11 cellular contexts compared by ENCODE assay signal in the genomic region with DNA sequence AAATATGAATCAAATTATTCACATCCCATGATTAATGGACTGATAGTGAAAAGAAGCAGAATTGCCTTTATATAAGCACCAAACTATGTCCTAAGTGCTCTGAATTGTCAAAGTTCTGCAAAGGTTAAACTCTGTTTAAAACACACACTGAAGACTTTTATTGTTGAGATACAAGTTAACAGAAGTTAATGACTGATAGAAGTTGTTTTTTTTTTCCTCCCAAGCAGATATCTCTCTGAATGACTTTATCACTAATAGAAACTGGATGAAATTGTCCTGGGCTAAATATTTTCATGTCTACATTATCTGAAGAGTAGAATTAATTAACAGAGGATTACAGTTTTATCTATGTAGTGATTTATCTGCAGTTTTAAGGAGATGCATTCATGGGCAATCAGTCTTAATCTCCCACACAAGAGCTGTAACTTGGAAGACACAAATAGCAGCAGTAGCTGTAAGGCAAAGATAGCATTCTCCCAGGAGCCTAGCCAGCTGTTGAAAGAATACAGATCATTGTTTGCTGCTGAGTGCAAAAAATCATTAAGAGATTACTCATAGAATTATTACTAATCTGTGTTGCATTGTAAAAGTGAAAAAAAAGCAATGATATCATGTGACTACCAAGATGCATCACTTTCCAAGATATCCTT. TPM values are rescaled to one million over a fixed set of nuclear protein-coding genes. Genes with fewer than 3 reads are reported as not detected.
DNase-seq lines count a peak whose midpoint lies in the region; ATAC-seq and TF ChIP-seq lines count a peak whose summit lies in the region.
"Had no signal": no experiment of that assay in that cellular context is flagged by ENCODE, and none has a peak within 500 bp of the region (broad histone marks: within the 10 kb centered on the region; RNA-seq: fewer than 3 reads in every experiment).

No MANE protein-coding gene starts in this region.

- H3K4me1 Mint-ChIP-seq in neural progenitor cell, result peaks cover 36% of the 10 kb centered on the region

- no peaks in the 10 kb centered on the region for H3K36me3 ChIP-seq in PC-3 (ENCODE audit: low read depth, low read length)
- no peaks in the 10 kb centered on the region for H3K36me3 ChIP-seq in neural progenitor cell

- POLR2A ChIA-PET in PC-3 (lab: Charles Lee; ENCODE audit: unreplicated experiment), result no interaction called here

- H3K27me3 Mint-ChIP-seq in neural progenitor cell (ENCODE audit: insufficient read depth, low read depth), result no peaks in the 10 kb centered on the region
- H3K27me3 Mint-ChIP-seq: effector memory CD8-positive, alpha-beta T cell had no signal

- intact Hi-C loops in PC-3 (cut with micrococcal nuclease), result loop anchor here (5.0 kb wide), 1 partner anchor 57 kb away; no protein-coding TSS in a partner anchor

- no peaks in the 10 kb centered on the region for H3K36me3 Mint-ChIP-seq in neural progenitor cell

- H3K4me3 Mint-ChIP-seq in neural progenitor cell, result no peak overlapping the region
- H3K4me3 Mint-ChIP-seq: effector memory CD8-positive, alpha-beta T cell had no signal

- H4K20me1 ChIP-seq in PC-3 (ENCODE audit: low read length) (no peaks in the 10 kb centered on the region), neural progenitor cell (ENCODE audit: low read depth) (no peaks in the 10 kb centered on the region)

- peak; percentile 89 for ATAC-seq in PC-3
- ATAC-seq: effector memory CD8-positive, alpha-beta T cell had no signal

- no peak overlapping the region for H3K4me3 ChIP-seq in PC-3 (ENCODE audit: low read length)
- no peak overlapping the region for H3K4me3 ChIP-seq in fibroblast of mammary gland (ENCODE audit: control insufficient read depth, low read depth, low read length)
- H3K4me3 ChIP-seq in neural progenitor cell, result no peak overlapping the region

- peaks cover 24% of the 10 kb centered on the region for H3K4me1 ChIP-seq in PC-3 (ENCODE audit: insufficient read depth, low read length)
- H3K4me1 ChIP-seq in neural progenitor cell, result peaks cover 50% of the 10 kb centered on the region

- peak overlapping the region; percentile 37 for H3K27ac ChIP-seq in PC-3 (ENCODE audit: low read length)
- H3K27ac ChIP-seq in neural progenitor cell, result peak overlapping the region; percentile 75

- H3K9me3 ChIP-seq in PC-3 (ENCODE audit: low read length) (no peaks in the 10 kb centered on the region), neural progenitor cell (ENCODE audit: low read depth) (no peaks in the 10 kb centered on the region)

- H3K27ac Mint-ChIP-seq in neural progenitor cell, result no peak overlapping the region
- H3K27ac Mint-ChIP-seq: effector memory CD8-positive, alpha-beta T cell had no signal

- DNase-seq in COLO829 (ENCODE audit: low spot score) (peak; percentile 79), PC-3 (peak; percentile 77), fibroblast of mammary gland (ENCODE audit: low read depth) (peak; percentile 84), neural progenitor cell (ENCODE audit: low spot score) (peak; percentile 61), NCI-H2171 treated with DMSO at 0.1 percent for 48 hours (lab: John Stamatoyannopoulos, UW) (no peak), NAMALWA (ENCODE audit: low spot score) (no peak), NOMO-1 treated with dmso at 0.1 percent for 144 hours (lab: John Stamatoyannopoulos, UW; ENCODE audit: unreplicated experiment) (no peak)
- DNase-seq in stimulated activated CD4-positive, alpha-beta T cell treated with anti-CD3 and anti-CD28 coated beads, Interleukin-2, amount 100 ng/mL, for 24 hours, result no peak
- DNase-seq: activated effector memory CD4-positive, alpha-beta T cell treated with anti-CD3 and anti-CD28 coated beads, Interleukin-2, amount 50 U/mL, for 16 hours; effector memory CD8-positive, alpha-beta T cell; NCI-H510A treated with DMSO at 0.1 percent for 48 hours had no signal

- H3F3A ChIP-seq in PC-3 (ENCODE audit: low read length, unreplicated experiment), result no peaks in the 10 kb centered on the region
- H3F3A ChIP-seq in neural progenitor cell (ENCODE audit: low read depth), result peaks cover 28% of the 10 kb centered on the region

- H3K9me3 Mint-ChIP-seq in neural progenitor cell, result no peaks in the 10 kb centered on the region

- CTCF ChIA-PET in PC-3 (lab: Charles Lee), result no interaction called here

- no peak overlapping the region for H2AFZ ChIP-seq in PC-3 (ENCODE audit: low read length)
- H2AFZ ChIP-seq in neural progenitor cell (replicated peaks), result no peak overlapping the region

- H3K4me2 ChIP-seq in PC-3 (ENCODE audit: low read length), result peak overlapping the region; percentile 6
- peak overlapping the region; percentile 46 for H3K4me2 ChIP-seq in neural progenitor cell

- no peak overlapping the region for H3K9ac ChIP-seq in PC-3 (ENCODE audit: low read length)
- H3K9ac ChIP-seq in neural progenitor cell, result no peak overlapping the region

- H3K27me3 ChIP-seq in PC-3 (ENCODE audit: low read length) (no peaks in the 10 kb centered on the region), neural progenitor cell (no peaks in the 10 kb centered on the region)

- H3K9me2 ChIP-seq in PC-3 (replicated peaks; ENCODE audit: low read length), result no peaks in the 10 kb centered on the region

- H3K79me2 ChIP-seq in PC-3 (ENCODE audit: low read length) (no peaks in the 10 kb centered on the region), neural progenitor cell (ENCODE audit: low read depth) (no peaks in the 10 kb centered on the region)

- BruUV-seq in PC-3 (replicated peaks; lab: Mats Ljungman, UMichigan), result no TSS peak

- TF ChIP-seq CTCF in PC-3 (conservative IDR thresholded peaks at IDR 0.05; ENCODE audit: low read depth, low read length), result no peak
- no peak for TF ChIP-seq CTCF in fibroblast of mammary gland (conservative IDR thresholded peaks at IDR 0.05; ENCODE audit: control insufficient read depth, insufficient read depth, low read depth, low read length)
- no peak for TF ChIP-seq CTCF in neural progenitor cell (IDR thresholded peaks at IDR 0.05)

RNA-seq across cellular contexts. Expression of gene BMP5, which starts 49.9 kb away (rescaled TPM):
- total RNA-seq in PC-3 (2014; rRNA removed), result not detected in 2 replicates
- 1.2 and 1.5 TPM in 2 replicates for total RNA-seq in neural progenitor cell (ENCODE audit: low replicate concordance)

Comparison
In these comparisons a context has a peak if more than half of its experiments do, and no peak if none do; other contexts are left out.
1. DNase-seq: peak in COLO829 (single experiment), PC-3 (single experiment), fibroblast of mammary gland (single experiment) and neural progenitor cell (single experiment); none in stimulated activated CD4-positive, alpha-beta T cell treated with anti-CD3 and anti-CD28 coated beads, Interleukin-2, amount 100 ng/mL, for 24 hours (0 of 2), NCI-H2171 treated with DMSO at 0.1 percent for 48 hours (single experiment), NAMALWA (single experiment) and NOMO-1 treated with dmso at 0.1 percent for 144 hours (single experiment).